ENCODE assay signal across 22 cellular contexts in genomic region chr7:16060492-16060891, GRCh38.
"Had no signal": no experiment of that assay in that cellular context is flagged by ENCODE, and none has a peak within 500 bp of the region (broad histone marks: within the 10 kb centered on the region; RNA-seq: fewer than 3 reads in every experiment).

No MANE protein-coding gene starts in this region.

- H2AFZ ChIP-seq: neural progenitor cell had no signal

- H3K9me3 ChIP-seq: ascending aorta, lower lobe of right lung, sigmoid colon, spleen, testis, upper lobe of left lung had no signal

- H3K4me2 ChIP-seq: neural progenitor cell had no signal

- H3K4me3 ChIP-seq: ascending aorta, lower lobe of right lung, neural progenitor cell, sigmoid colon, spleen, testis, upper lobe of left lung had no signal

- DNase-seq: activated CD4-positive, alpha-beta T cell treated with anti-CD3 and anti-CD28 coated beads for 1 hour; activated CD4-positive, alpha-beta T cell treated with anti-CD3 and anti-CD28 coated beads, Interleukin-2, amount 50 U/mL, for 1 hour; activated CD8-positive, alpha-beta T cell treated with anti-CD3 and anti-CD28 coated beads, Interleukin-2, amount 10 ng/mL, durations not matched to agents 7 days and 5 days; activated gamma-delta T cell treated with Interleukin-2 at 50 U/mL for 16 hours; activated T-cell treated with anti-CD3 and anti-CD28 coated beads, Interleukin-2, amount 50 U/mL, for 1 hour; brain microvascular endothelial cell; caudate nucleus; dermis blood vessel endothelial cell; effector CD8-positive, alpha-beta T cell; kidney; lower lobe of right lung; naive thymus-derived CD4-positive, alpha-beta T cell; retina; sigmoid colon; spleen; stimulated activated CD4-positive, alpha-beta T cell treated with anti-CD3 and anti-CD28 coated beads, Interleukin-4, amount 100 ng/mL, for 1 hour; stimulated activated naive CD4-positive, alpha-beta T cell; T-helper 1 cell; testis; upper lobe of left lung had no signal

- H3K4me1 ChIP-seq: neural progenitor cell, testis had no signal

- H3K27me3 ChIP-seq: ascending aorta, brain microvascular endothelial cell, neural progenitor cell, sigmoid colon, spleen, testis, upper lobe of left lung had no signal

- H3K27ac ChIP-seq: ascending aorta, brain microvascular endothelial cell, lower lobe of right lung, neural progenitor cell, sigmoid colon, spleen, testis, upper lobe of left lung had no signal

- H3K36me3 ChIP-seq: ascending aorta, brain microvascular endothelial cell, lower lobe of right lung, neural progenitor cell, sigmoid colon, spleen, upper lobe of left lung had no signal

- H3K9ac ChIP-seq: neural progenitor cell had no signal
